8 cellular contexts compared by ENCODE assay signal in genomic region chr9:113564804-113565237, GRCh38.
DNase-seq lines count a peak whose midpoint lies in the region; ATAC-seq and TF ChIP-seq lines count a peak whose summit lies in the region.

No MANE protein-coding gene starts in this region.

- no peaks in the 10 kb centered on the region for H3K36me3 ChIP-seq in gastrocnemius medialis

- intact Hi-C loops in gastrocnemius medialis (cut with DNase I; ENCODE audit: low total_unique reads) = loop anchor here (5.0 kb wide), 1 partner anchor 103 kb away; the partner anchor contains the start of gene RGS3

- ATAC-seq in gastrocnemius medialis (peak in 1 of 2 donors; percentile 26), HG02840 (IDR thresholded peaks at IDR 0.05; ENCODE audit: low FRiP score, unreplicated experiment) (no peak)

- peak; percentile 94 for DNase-seq in AG08395 (ENCODE audit: low spot score)
- DNase-seq in KBM-7 = peak; percentile 24
- peak; percentile 74 for DNase-seq in brain pericyte (ENCODE audit: low read depth, low spot score)
- DNase-seq in iPS-NIHi11 (ENCODE audit: low spot score) = peak; percentile 91
- DNase-seq in gastrocnemius medialis = peak in 1 of 2 donors; percentile 45
- no peak for DNase-seq in LoVo (ENCODE audit: low spot score)
- DNase-seq in activated T-cell treated with anti-CD3 and anti-CD28 coated beads, Interleukin-2, amount 50 U/mL, for 1 hour = no peak

- in situ Hi-C loops in KBM-7 (cut with MboI; ENCODE audit: low pct_unique_long_range_greater_than_20kb, low sequenced_read_pairs) = no loop called here
- in situ Hi-C loops in gastrocnemius medialis (cut with MboI; ENCODE audit: low sequenced_read_pairs in 4 of 4) = no loop called here

- H3K4me3 ChIP-seq in gastrocnemius medialis = peak overlapping the region; percentile 43 to 52 (median 48)

- no peak for TF ChIP-seq CTCF in gastrocnemius medialis (IDR thresholded peaks at IDR 0.05 in 4 of 5, conservative IDR thresholded peaks at IDR 0.05 in 1 of 5)

- no peaks in the 10 kb centered on the region for H3K27me3 ChIP-seq in gastrocnemius medialis

- H3K4me1 ChIP-seq in gastrocnemius medialis = peaks cover 55 to 60% of the 10 kb centered on the region in 2 donors

- TF ChIP-seq POLR2A in gastrocnemius medialis (IDR thresholded peaks at IDR 0.05) = no peak

- no peaks in the 10 kb centered on the region for H3K9me3 ChIP-seq in gastrocnemius medialis

- H3K27ac ChIP-seq in gastrocnemius medialis = peak overlapping the region; percentile 77 to 85 (median 79)

Comparison
In these comparisons a context has a peak if more than half of its experiments do, and no peak if none do; other contexts are left out.
1. DNase-seq: peak in AG08395 (single experiment), KBM-7 (single experiment), brain pericyte (single experiment) and iPS-NIHi11 (single experiment); none in LoVo (single experiment) and activated T-cell treated with anti-CD3 and anti-CD28 coated beads, Interleukin-2, amount 50 U/mL, for 1 hour (single experiment).